8 cellular contexts compared by ENCODE assay signal in the genomic region with DNA sequence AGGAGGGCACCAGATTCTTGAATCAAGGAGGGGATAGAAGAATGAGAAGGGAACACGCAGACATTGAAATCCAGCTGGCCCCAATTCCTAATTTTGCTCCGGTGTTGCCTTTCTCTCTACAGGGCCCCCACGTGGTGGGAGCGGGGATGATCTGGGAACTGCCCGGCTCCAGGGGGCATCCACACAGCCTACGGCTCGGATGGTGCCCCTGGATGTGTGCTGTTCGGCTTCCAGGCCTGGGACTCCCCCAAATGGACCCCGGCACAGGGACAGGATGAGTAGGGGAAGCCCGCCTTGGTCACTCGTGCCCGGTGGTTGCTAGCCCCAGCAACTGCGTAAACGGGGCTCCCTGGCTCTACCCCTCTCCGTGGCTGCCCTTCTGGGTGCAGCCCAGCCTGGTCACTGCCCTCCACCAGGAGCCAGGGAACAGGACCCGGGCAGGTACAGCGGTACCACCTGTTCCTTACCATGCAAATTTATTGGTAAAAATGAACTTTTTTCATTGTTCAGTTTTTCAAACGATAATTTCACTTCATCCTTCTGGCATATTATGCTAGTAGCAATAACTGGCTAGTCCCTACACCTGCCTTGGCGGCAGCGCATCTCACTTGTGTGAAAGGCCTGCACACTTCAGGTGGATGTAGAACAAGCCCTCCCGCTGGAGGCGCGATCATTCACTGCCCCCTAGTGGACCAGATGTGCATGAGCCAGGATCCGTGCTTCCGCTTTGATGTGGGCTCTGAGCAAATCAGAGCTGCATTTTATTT.
A peak's percentile ranks its signal among the peaks of the same experiment; 100 is the strongest.
DNase-seq lines count a peak whose midpoint lies in the region; ATAC-seq and TF ChIP-seq lines count a peak whose summit lies in the region.

No MANE protein-coding gene starts in this region.

- CTCF ChIA-PET in naive thymus-derived CD4-positive, alpha-beta T cell (lab: Charles Lee), result interaction anchor here (0.6 to 2.0 kb wide), 6 partner anchors 13 to 191 kb away, joined by 3 to 9 read pairs (median 3); no protein-coding TSS in a partner anchor

- H3K9me3 Mint-ChIP-seq in naive thymus-derived CD4-positive, alpha-beta T cell, result peaks cover 0 to 2% (median 0%) of the 10 kb centered on the region in 11 donors
- H3K9me3 Mint-ChIP-seq in stimulated activated memory B cell treated with anti-CD40 and anti-IgM and Interleukin-4, amounts not matched to agents 10 μg/mL and 1 μg/mL and 100 μg/mL, for 72 hours, result peaks cover 4% of the 10 kb centered on the region

- peak; percentile 43 for DNase-seq in DMS114 treated with DMSO at 0.1 percent for 48 hours (lab: John Stamatoyannopoulos, UW; ENCODE audit: unreplicated experiment)
- DNase-seq in HuH-7 (ENCODE audit: low spot score), result peak; percentile 64
- peak; percentile 79 for DNase-seq in OCI-M1 (lab: John Stamatoyannopoulos, UW)
- peak; percentile 79 for DNase-seq in activated T-cell treated with anti-CD3 and anti-CD28 coated beads for 24 hours (ENCODE audit: low read depth)
- no peak for DNase-seq in epithelial cell of proximal tubule (ENCODE audit: low read depth)
- DNase-seq in naive thymus-derived CD4-positive, alpha-beta T cell, result peak; percentile 54 to 79 (median 75)

- peaks cover 28 to 58% (median 46%) of the 10 kb centered on the region in 7 donors for H3K4me1 Mint-ChIP-seq in naive thymus-derived CD4-positive, alpha-beta T cell
- H3K4me1 Mint-ChIP-seq in stimulated activated memory B cell treated with anti-CD40 and anti-IgM and Interleukin-4, amounts not matched to agents 10 μg/mL and 1 μg/mL and 100 μg/mL, for 72 hours, result peaks cover 42% of the 10 kb centered on the region

- peaks cover 0 to 30% (median 11%) of the 10 kb centered on the region in 5 donors for H3K27me3 Mint-ChIP-seq in naive thymus-derived CD4-positive, alpha-beta T cell
- peaks cover 30% of the 10 kb centered on the region for H3K27me3 Mint-ChIP-seq in stimulated activated memory B cell treated with anti-CD40 and anti-IgM and Interleukin-4, amounts not matched to agents 10 μg/mL and 1 μg/mL and 100 μg/mL, for 72 hours

- peak; percentile 88 for ATAC-seq in GM21515 (IDR thresholded peaks at IDR 0.05; ENCODE audit: unreplicated experiment)
- peak; percentile 95 for ATAC-seq in naive thymus-derived CD4-positive, alpha-beta T cell
- peak; percentile 89 for ATAC-seq in stimulated activated memory B cell treated with anti-CD40 and anti-IgM and Interleukin-4, amounts not matched to agents 10 μg/mL and 1 μg/mL and 100 μg/mL, for 72 hours

- H3K27ac Mint-ChIP-seq in naive thymus-derived CD4-positive, alpha-beta T cell, result peak overlapping the region in 3 of 9 donors; percentile 44 to 90 (median 46)
- H3K27ac Mint-ChIP-seq in stimulated activated memory B cell treated with anti-CD40 and anti-IgM and Interleukin-4, amounts not matched to agents 10 μg/mL and 1 μg/mL and 100 μg/mL, for 72 hours, result no peak overlapping the region

- no peak overlapping the region for H3K4me3 ChIP-seq in epithelial cell of proximal tubule (ENCODE audit: low read depth, low read length)
- no peak overlapping the region for H3K4me3 ChIP-seq in naive thymus-derived CD4-positive, alpha-beta T cell (ENCODE audit: low read length)

- H3K9me3 ChIP-seq in naive thymus-derived CD4-positive, alpha-beta T cell (ENCODE audit: control insufficient read depth in 2 of 3, low read length in 3 of 3), result no peaks in the 10 kb centered on the region

- H3K4me3 Mint-ChIP-seq in naive thymus-derived CD4-positive, alpha-beta T cell, result peak overlapping the region in 9 of 10 donors; percentile 19 to 70 (median 52)
- H3K4me3 Mint-ChIP-seq in stimulated activated memory B cell treated with anti-CD40 and anti-IgM and Interleukin-4, amounts not matched to agents 10 μg/mL and 1 μg/mL and 100 μg/mL, for 72 hours, result no peak overlapping the region

- no peak overlapping the region for H3K27ac ChIP-seq in naive thymus-derived CD4-positive, alpha-beta T cell (ENCODE audit: low read depth, low read length)

- H3K36me3 ChIP-seq in naive thymus-derived CD4-positive, alpha-beta T cell (ENCODE audit: control insufficient read depth in 2 of 3, insufficient read depth in 3 of 3, low read length in 3 of 3), result no peaks in the 10 kb centered on the region

- H3K4me1 ChIP-seq in naive thymus-derived CD4-positive, alpha-beta T cell (ENCODE audit: control insufficient read depth in 2 of 2, insufficient read depth in 2 of 2, low read length in 2 of 2), result peaks cover 28 to 35% of the 10 kb centered on the region in 2 donors

- peaks cover 0 to 4% (median 0%) of the 10 kb centered on the region in 5 donors for H3K36me3 Mint-ChIP-seq in naive thymus-derived CD4-positive, alpha-beta T cell
- no peaks in the 10 kb centered on the region for H3K36me3 Mint-ChIP-seq in stimulated activated memory B cell treated with anti-CD40 and anti-IgM and Interleukin-4, amounts not matched to agents 10 μg/mL and 1 μg/mL and 100 μg/mL, for 72 hours

- intact Hi-C loops in naive thymus-derived CD4-positive, alpha-beta T cell (cut with micrococcal nuclease), result loop anchor here (1.0 to 10.0 kb wide), 12 partner anchors 29 to 1449 kb away; a partner anchor contains a TSS

- TF ChIP-seq CTCF in epithelial cell of proximal tubule (conservative IDR thresholded peaks at IDR 0.05; ENCODE audit: low read depth, low read length), result peak; percentile 97

- H3K27me3 ChIP-seq in naive thymus-derived CD4-positive, alpha-beta T cell (ENCODE audit: control insufficient read depth in 2 of 2, insufficient read depth in 2 of 2, low read length in 2 of 2), result no peaks in the 10 kb centered on the region

- POLR2A ChIA-PET in naive thymus-derived CD4-positive, alpha-beta T cell (lab: Charles Lee), result no interaction called here
